ENCODE assay signal across 8 cellular contexts in the genomic region with DNA sequence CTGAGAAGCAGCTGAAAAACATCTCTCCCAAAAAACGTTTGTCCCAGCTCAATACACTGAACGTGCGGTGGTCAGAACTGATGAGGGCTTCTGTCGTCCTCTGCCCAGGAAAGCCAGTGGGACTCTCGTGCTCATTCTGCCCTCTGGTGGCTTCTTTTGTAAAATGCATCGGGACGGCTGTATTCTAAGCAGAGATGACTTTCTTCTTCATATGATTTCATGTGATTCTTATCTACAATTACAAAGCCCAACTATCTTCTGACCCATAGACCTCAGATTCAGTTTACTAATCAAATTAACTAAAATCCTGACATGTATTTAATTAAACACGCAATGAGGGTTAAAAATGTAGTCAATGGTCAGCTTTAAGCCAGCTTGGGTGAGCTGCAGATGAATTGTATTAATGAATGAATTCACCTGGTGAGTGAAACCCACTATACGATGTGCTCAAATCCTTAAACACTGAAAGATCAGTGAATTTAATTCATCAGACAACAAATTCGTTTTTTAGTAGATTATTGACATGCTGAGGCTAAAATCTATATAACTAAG.
DNase-seq lines count a peak whose midpoint lies in the region; ATAC-seq and TF ChIP-seq lines count a peak whose summit lies in the region.

No MANE protein-coding gene starts in this region.

- TF ChIP-seq CTCF in dorsolateral prefrontal cortex (IDR thresholded peaks at IDR 0.05 in 54 of 56, conservative IDR thresholded peaks at IDR 0.05 in 2 of 56; ENCODE audit: low read depth in 1 of 56, partially characterized antibody in 56 of 56) (peak; percentile 43 to 86 (median 76)), lung (IDR thresholded peaks at IDR 0.05; ENCODE audit: control extremely low read depth, extremely low read depth) (peak; percentile 43)

- ATAC-seq in GM18868 (IDR thresholded peaks at IDR 0.05; ENCODE audit: unreplicated experiment) (peak; percentile 77), HG03280 (IDR thresholded peaks at IDR 0.05; ENCODE audit: unreplicated experiment) (peak; percentile 78), lung (ENCODE audit: insufficient read depth, low FRiP score) (peak; percentile 84)

- no peaks in the 10 kb centered on the region for H3K4me1 ChIP-seq in lung (ENCODE audit: control insufficient read depth in 2 of 2, insufficient read depth in 2 of 2, low read length in 2 of 2)

- H3K27ac ChIP-seq in dorsolateral prefrontal cortex (no peak overlapping the region), lung (ENCODE audit: low read depth in 1 of 2, low read length in 1 of 2) (no peak overlapping the region)

- H3K9me3 ChIP-seq in lung (ENCODE audit: control insufficient read depth in 2 of 2, insufficient read depth in 1 of 2, low read length in 1 of 2) = peaks cover 0 to 10% of the 10 kb centered on the region in 2 donors

- peak; percentile 85 for DNase-seq in AG20443 (ENCODE audit: low spot score)
- peak; percentile 25 for DNase-seq in NCI-H526 treated with DMSO at 0.1 percent for 48 hours (lab: John Stamatoyannopoulos, UW)
- DNase-seq in activated CD4-positive, alpha-beta T cell treated with anti-CD3 and anti-CD28 coated beads, Interleukin-2, amount 50 U/mL, for 48 hours = peak; percentile 53 to 65
- DNase-seq in dorsolateral prefrontal cortex = peak in 9 of 10 donors; percentile 39 to 80 (median 66)
- peak; percentile 53 for DNase-seq in lung (ENCODE audit: low spot score)
- DNase-seq in stimulated activated CD8-positive, alpha-beta memory T cell treated with anti-CD3 and anti-CD28 coated beads, Interleukin-2, amount 100 ng/mL, for 1 hour (ENCODE audit: low read depth in 2 of 2) = peak; percentile 8 to 24

- H3K27me3 ChIP-seq in dorsolateral prefrontal cortex (peaks cover 0 to 42% (median 7%) of the 10 kb centered on the region in 45 donors), lung (ENCODE audit: control insufficient read depth, insufficient read depth) (no peaks in the 10 kb centered on the region)

- no peaks in the 10 kb centered on the region for H3K36me3 ChIP-seq in lung (ENCODE audit: control insufficient read depth in 2 of 2, insufficient read depth in 2 of 2, low read length in 2 of 2)

- peak overlapping the region in 5 of 59 donors; percentile 4 to 31 (median 22) for H3K4me3 ChIP-seq in dorsolateral prefrontal cortex
- no peak overlapping the region for H3K4me3 ChIP-seq in lung

- intact Hi-C loops in dorsolateral prefrontal cortex (cut with DNase I) = loop anchor here in 1 of 2 donors (10.0 kb wide), 1 partner anchor 965 kb away; no protein-coding TSS in a partner anchor

- 2% methylated on average over 10 of the region's 10 CpGs for WGBS in lung, 2 donors

Comparison
In these comparisons a context has a peak if more than half of its experiments do, and no peak if none do; other contexts are left out.
1. DNase-seq: peak in every context shown above with its lines; median percentile 85 in AG20443; 66 in dorsolateral prefrontal cortex; 59 in activated CD4-positive, alpha-beta T cell treated with anti-CD3 and anti-CD28 coated beads, Interleukin-2, amount 50 U/mL, for 48 hours; 53 in lung; 25 in NCI-H526 treated with DMSO at 0.1 percent for 48 hours; 16 in stimulated activated CD8-positive, alpha-beta memory T cell treated with anti-CD3 and anti-CD28 coated beads, Interleukin-2, amount 100 ng/mL, for 1 hour.